Comparison of ENCODE assay signal across 2 cellular contexts in the genomic region with DNA sequence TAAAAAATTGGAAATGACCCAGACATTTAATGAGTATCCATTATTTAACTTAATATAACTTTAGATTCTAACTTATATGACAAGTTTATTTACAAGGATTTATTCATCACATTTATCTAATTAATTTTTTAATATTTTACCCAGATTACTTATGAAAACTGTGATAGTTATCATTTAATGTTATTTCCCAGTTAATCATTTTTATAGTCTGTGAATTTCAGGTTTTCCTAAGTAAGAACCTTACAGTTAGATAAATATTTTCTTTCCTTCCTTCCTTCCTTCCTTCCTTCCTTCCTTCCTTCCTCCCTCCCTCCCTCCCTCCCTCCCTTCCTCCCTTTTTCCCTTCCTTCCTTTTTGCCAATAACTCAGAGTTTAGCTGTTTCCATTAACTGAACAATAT.
A peak's percentile ranks its signal among the peaks of the same experiment; 100 is the strongest.
TF ChIP-seq lines count a peak whose summit lies in the region.

No MANE protein-coding gene starts in this region.

TF ChIP-seq in HepG2, 621 proteins besides CTCF, POLR2A, EP300 and RAD21 (continued from another document):
- TF ChIP-seq HNRNPK (IDR thresholded peaks at IDR 0.05; ENCODE audit: low read depth, low read length, poor library complexity, severe bottlenecking) (peak; percentile 21), ZNF563 (CRISPR knock-in tag; IDR thresholded peaks at IDR 0.05) (no peak)
- TF ChIP-seq, protein P1, sequence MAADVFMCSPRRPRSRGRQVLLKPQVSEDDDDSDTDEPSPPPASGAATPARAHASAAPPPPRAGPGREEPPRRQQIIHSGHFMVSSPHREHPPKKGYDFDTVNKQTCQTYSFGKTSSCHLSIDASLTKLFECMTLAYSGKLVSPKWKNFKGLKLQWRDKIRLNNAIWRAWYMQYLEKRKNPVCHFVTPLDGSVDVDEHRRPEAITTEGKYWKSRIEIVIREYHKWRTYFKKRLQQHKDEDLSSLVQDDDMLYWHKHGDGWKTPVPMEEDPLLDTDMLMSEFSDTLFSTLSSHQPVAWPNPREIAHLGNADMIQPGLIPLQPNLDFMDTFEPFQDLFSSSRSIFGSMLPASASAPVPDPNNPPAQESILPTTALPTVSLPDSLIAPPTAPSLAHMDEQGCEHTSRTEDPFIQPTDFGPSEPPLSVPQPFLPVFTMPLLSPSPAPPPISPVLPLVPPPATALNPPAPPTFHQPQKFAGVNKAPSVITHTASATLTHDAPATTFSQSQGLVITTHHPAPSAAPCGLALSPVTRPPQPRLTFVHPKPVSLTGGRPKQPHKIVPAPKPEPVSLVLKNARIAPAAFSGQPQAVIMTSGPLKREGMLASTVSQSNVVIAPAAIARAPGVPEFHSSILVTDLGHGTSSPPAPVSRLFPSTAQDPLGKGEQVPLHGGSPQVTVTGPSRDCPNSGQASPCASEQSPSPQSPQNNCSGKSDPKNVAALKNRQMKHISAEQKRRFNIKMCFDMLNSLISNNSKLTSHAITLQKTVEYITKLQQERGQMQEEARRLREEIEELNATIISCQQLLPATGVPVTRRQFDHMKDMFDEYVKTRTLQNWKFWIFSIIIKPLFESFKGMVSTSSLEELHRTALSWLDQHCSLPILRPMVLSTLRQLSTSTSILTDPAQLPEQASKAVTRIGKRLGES (CRISPR knock-in tag; IDR thresholded peaks at IDR 0.05; ENCODE audit: borderline replicate concordance), result no peak

TF ChIP-seq in GM23338, 12 proteins besides CTCF, POLR2A, EP300 and RAD21 (continued from another document):
- TF ChIP-seq, protein P2, sequence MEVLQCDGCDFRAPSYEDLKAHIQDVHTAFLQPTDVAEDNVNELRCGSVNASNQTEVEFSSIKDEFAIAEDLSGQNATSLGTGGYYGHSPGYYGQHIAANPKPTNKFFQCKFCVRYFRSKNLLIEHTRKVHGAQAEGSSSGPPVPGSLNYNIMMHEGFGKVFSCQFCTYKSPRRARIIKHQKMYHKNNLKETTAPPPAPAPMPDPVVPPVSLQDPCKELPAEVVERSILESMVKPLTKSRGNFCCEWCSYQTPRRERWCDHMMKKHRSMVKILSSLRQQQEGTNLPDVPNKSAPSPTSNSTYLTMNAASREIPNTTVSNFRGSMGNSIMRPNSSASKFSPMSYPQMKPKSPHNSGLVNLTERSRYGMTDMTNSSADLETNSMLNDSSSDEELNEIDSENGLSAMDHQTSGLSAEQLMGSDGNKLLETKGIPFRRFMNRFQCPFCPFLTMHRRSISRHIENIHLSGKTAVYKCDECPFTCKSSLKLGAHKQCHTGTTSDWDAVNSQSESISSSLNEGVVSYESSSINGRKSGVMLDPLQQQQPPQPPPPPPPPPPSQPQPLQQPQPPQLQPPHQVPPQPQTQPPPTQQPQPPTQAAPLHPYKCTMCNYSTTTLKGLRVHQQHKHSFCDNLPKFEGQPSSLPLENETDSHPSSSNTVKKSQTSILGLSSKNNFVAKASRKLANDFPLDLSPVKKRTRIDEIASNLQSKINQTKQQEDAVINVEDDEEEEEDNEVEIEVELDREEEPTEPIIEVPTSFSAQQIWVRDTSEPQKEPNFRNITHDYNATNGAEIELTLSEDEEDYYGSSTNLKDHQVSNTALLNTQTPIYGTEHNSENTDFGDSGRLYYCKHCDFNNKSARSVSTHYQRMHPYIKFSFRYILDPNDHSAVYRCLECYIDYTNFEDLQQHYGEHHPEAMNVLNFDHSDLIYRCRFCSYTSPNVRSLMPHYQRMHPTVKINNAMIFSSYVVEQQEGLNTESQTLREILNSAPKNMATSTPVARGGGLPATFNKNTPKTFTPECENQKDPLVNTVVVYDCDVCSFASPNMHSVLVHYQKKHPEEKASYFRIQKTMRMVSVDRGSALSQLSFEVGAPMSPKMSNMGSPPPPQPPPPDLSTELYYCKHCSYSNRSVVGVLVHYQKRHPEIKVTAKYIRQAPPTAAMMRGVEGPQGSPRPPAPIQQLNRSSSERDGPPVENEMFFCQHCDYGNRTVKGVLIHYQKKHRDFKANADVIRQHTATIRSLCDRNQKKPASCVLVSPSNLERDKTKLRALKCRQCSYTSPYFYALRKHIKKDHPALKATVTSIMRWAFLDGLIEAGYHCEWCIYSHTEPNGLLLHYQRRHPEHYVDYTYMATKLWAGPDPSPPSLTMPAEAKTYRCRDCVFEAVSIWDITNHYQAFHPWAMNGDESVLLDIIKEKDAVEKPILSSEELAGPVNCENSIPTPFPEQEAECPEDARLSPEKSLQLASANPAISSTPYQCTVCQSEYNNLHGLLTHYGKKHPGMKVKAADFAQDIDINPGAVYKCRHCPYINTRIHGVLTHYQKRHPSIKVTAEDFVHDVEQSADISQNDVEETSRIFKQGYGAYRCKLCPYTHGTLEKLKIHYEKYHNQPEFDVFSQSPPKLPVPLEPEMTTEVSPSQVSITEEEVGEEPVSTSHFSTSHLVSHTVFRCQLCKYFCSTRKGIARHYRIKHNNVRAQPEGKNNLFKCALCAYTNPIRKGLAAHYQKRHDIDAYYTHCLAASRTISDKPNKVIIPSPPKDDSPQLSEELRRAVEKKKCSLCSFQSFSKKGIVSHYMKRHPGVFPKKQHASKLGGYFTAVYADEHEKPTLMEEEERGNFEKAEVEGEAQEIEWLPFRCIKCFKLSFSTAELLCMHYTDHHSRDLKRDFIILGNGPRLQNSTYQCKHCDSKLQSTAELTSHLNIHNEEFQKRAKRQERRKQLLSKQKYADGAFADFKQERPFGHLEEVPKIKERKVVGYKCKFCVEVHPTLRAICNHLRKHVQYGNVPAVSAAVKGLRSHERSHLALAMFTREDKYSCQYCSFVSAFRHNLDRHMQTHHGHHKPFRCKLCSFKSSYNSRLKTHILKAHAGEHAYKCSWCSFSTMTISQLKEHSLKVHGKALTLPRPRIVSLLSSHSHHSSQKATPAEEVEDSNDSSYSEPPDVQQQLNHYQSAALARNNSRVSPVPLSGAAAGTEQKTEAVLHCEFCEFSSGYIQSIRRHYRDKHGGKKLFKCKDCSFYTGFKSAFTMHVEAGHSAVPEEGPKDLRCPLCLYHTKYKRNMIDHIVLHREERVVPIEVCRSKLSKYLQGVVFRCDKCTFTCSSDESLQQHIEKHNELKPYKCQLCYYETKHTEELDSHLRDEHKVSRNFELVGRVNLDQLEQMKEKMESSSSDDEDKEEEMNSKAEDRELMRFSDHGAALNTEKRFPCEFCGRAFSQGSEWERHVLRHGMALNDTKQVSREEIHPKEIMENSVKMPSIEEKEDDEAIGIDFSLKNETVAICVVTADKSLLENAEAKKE (CRISPR knock-in tag; IDR thresholded peaks at IDR 0.05), result no peak
- TF ChIP-seq, protein P3, sequence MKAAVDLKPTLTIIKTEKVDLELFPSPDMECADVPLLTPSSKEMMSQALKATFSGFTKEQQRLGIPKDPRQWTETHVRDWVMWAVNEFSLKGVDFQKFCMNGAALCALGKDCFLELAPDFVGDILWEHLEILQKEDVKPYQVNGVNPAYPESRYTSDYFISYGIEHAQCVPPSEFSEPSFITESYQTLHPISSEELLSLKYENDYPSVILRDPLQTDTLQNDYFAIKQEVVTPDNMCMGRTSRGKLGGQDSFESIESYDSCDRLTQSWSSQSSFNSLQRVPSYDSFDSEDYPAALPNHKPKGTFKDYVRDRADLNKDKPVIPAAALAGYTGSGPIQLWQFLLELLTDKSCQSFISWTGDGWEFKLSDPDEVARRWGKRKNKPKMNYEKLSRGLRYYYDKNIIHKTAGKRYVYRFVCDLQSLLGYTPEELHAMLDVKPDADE (IDR thresholded peaks at IDR 0.05), result no peak
- TF ChIP-seq CREB1 (CRISPR knock-in tag; IDR thresholded peaks at IDR 0.05; ENCODE audit: low read depth), result no peak
